ENCODE assay signal across 8 cellular contexts in genomic region chr17:8954339-8954738, GRCh38. TPM values are rescaled to one million over a fixed set of nuclear protein-coding genes. Genes with fewer than 3 reads are reported as not detected.
A peak's percentile ranks its signal among the peaks of the same experiment; 100 is the strongest.
DNase-seq lines count a peak whose midpoint lies in the region; ATAC-seq, FAIRE-seq and TF ChIP-seq lines count a peak whose summit lies in the region.

No MANE protein-coding gene starts in this region.

- ATAC-seq in GM21423 (IDR thresholded peaks at IDR 0.05; ENCODE audit: unreplicated experiment) = peak; percentile 64
- ATAC-seq in T-helper 17 cell = peak; percentile 93
- ATAC-seq in activated naive CD8-positive, alpha-beta T cell treated with anti-CD3 and anti-CD28 coated beads, Interleukin-2, amount 50 U/mL, for 24 hours = peak; percentile 71
- ATAC-seq in pancreas = peak in 3 of 4 donors; percentile 39 to 87 (median 85)
- ATAC-seq in GM21528 (IDR thresholded peaks at IDR 0.05; ENCODE audit: low FRiP score, unreplicated experiment) = no peak
- no peak for ATAC-seq in GM21390 (IDR thresholded peaks at IDR 0.05; ENCODE audit: unreplicated experiment)

- H3K36me3 ChIP-seq in pancreas = no peaks in the 10 kb centered on the region

- no peak overlapping the region for H3K4me3 ChIP-seq in pancreas

- H3K9me3 ChIP-seq in T-helper 17 cell (ENCODE audit: control insufficient read depth, low read length, poor library complexity, severe bottlenecking) = no peaks in the 10 kb centered on the region
- no peaks in the 10 kb centered on the region for H3K9me3 ChIP-seq in pancreas

- 40 to 44% methylated on average over 10 of the region's 10 CpGs for WGBS in pancreas, 2 donors

- peak overlapping the region; percentile 92 for H3K4me3 Mint-ChIP-seq in T-helper 17 cell
- H3K4me3 Mint-ChIP-seq in activated naive CD8-positive, alpha-beta T cell treated with anti-CD3 and anti-CD28 coated beads, Interleukin-2, amount 50 U/mL, for 24 hours = peak overlapping the region; percentile 53

- intact Hi-C loops in pancreas (cut with DNase I) = no loop called here

- no peaks in the 10 kb centered on the region for H3K4me1 ChIP-seq in pancreas

- H3K27me3 Mint-ChIP-seq in T-helper 17 cell = no peaks in the 10 kb centered on the region
- H3K27me3 Mint-ChIP-seq in activated naive CD8-positive, alpha-beta T cell treated with anti-CD3 and anti-CD28 coated beads, Interleukin-2, amount 50 U/mL, for 24 hours = no peaks in the 10 kb centered on the region

- H3K9me3 Mint-ChIP-seq in activated naive CD8-positive, alpha-beta T cell treated with anti-CD3 and anti-CD28 coated beads, Interleukin-2, amount 50 U/mL, for 24 hours = peaks cover 8% of the 10 kb centered on the region

- DNase-seq in T-helper 17 cell (peak; percentile 61 to 74 (median 69)), pancreas (peak in 1 of 6 donors; percentile 56), NCI-H1048 (lab: John Stamatoyannopoulos, UW) (no peak), DMS 273 treated with DMSO at 0.1 percent for 48 hours (lab: John Stamatoyannopoulos, UW) (no peak)
- DNase-seq in activated naive CD8-positive, alpha-beta T cell treated with anti-CD3 and anti-CD28 coated beads, Interleukin-2, amount 50 U/mL, for 24 hours = peak; percentile 69

- H3K27ac ChIP-seq in pancreas = peak overlapping the region in 1 of 4 donors; percentile 41

- H3K27ac Mint-ChIP-seq in T-helper 17 cell = peak overlapping the region; percentile 99
- H3K27ac Mint-ChIP-seq in activated naive CD8-positive, alpha-beta T cell treated with anti-CD3 and anti-CD28 coated beads, Interleukin-2, amount 50 U/mL, for 24 hours = peak overlapping the region; percentile 88

- H3K4me1 Mint-ChIP-seq in T-helper 17 cell = peaks cover 69% of the 10 kb centered on the region
- peaks cover 98% of the 10 kb centered on the region for H3K4me1 Mint-ChIP-seq in activated naive CD8-positive, alpha-beta T cell treated with anti-CD3 and anti-CD28 coated beads, Interleukin-2, amount 50 U/mL, for 24 hours

- no peak for FAIRE-seq in pancreas (lab: Jason Lieb, UNC)

- H3K27me3 ChIP-seq in pancreas = no peaks in the 10 kb centered on the region

- peaks cover 20% of the 10 kb centered on the region for H3K36me3 Mint-ChIP-seq in T-helper 17 cell (ENCODE audit: low read depth)
- peaks cover 51% of the 10 kb centered on the region for H3K36me3 Mint-ChIP-seq in activated naive CD8-positive, alpha-beta T cell treated with anti-CD3 and anti-CD28 coated beads, Interleukin-2, amount 50 U/mL, for 24 hours (ENCODE audit: low read depth)

- no peak for TF ChIP-seq CTCF in pancreas (IDR thresholded peaks at IDR 0.05)

RNA-seq across cellular contexts. Expression of gene PIK3R5, which starts 11.2 kb away (rescaled TPM):
- 100 to 1,000 TPM; 164 to 177 TPM for total RNA-seq in T-helper 17 cell
- total RNA-seq in pancreas = 1 to 10 TPM in 5 of 6 donors, under 1 TPM in 1; 0.69 to 6.8 (median 1.7) TPM
- 1 to 10 TPM in 1 of 2 donors, under 1 TPM in 1; 0.70 to 2.2 TPM for polyA plus RNA-seq in pancreas

Comparison
In these comparisons a context has a peak if more than half of its experiments do, and no peak if none do; other contexts are left out.
1. ATAC-seq: peak in GM21423 (single experiment), T-helper 17 cell (single experiment), activated naive CD8-positive, alpha-beta T cell treated with anti-CD3 and anti-CD28 coated beads, Interleukin-2, amount 50 U/mL, for 24 hours (single experiment) and pancreas (3 of 4); none in GM21528 (single experiment) and GM21390 (single experiment).
2. DNase-seq: peak in T-helper 17 cell (3 of 3) and activated naive CD8-positive, alpha-beta T cell treated with anti-CD3 and anti-CD28 coated beads, Interleukin-2, amount 50 U/mL, for 24 hours (single experiment); none in NCI-H1048 (single experiment) and DMS 273 treated with DMSO at 0.1 percent for 48 hours (single experiment).
3. RNA of gene PIK3R5, which starts 11.2 kb away (total RNA-seq): 164 to 177 TPM in T-helper 17 cell; 0.69 to 6.8 TPM in pancreas; every median in the first group is over 10 times any median in the second.